ENCODE assay signal across 25 cellular contexts in the genomic region with DNA sequence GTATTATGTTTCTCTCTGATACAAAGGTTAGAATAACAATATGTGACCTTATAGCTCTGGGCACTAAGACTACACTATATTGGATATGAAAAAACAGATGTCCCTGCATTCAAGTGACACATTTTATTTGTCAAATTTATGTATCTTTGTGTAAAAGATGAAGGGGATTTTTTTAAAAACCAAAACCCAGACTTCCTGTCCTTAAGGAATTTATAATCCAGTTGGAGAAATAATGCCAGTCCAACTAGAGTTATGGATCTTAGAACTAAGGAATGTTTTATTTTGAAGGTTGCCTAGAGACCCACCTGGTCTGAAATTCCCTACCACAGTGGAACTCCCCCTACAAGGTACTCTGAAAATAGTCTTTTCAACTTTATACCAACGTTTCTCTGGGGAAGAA. TPM values are rescaled to one million over a fixed set of nuclear protein-coding genes. Genes with fewer than 3 reads are reported as not detected.
A peak's percentile ranks its signal among the peaks of the same experiment; 100 is the strongest.
DNase-seq lines count a peak whose midpoint lies in the region; ATAC-seq, FAIRE-seq and TF ChIP-seq lines count a peak whose summit lies in the region.
"Had no signal": no experiment of that assay in that cellular context is flagged by ENCODE, and none has a peak within 500 bp of the region (broad histone marks: within the 10 kb centered on the region; RNA-seq: fewer than 3 reads in every experiment).

No MANE protein-coding gene starts in this region.

- H3K27ac ChIP-seq in astrocyte (ENCODE audit: low read depth, low read length) (no peak overlapping the region), foreskin keratinocyte (peak overlapping the region; percentile 19)
- H3K27ac ChIP-seq: 22Rv1 had no signal

- H3K36me3 ChIP-seq in astrocyte (ENCODE audit: insufficient read depth, low read length) = no peaks in the 10 kb centered on the region
- H3K36me3 ChIP-seq: BE2C had no signal

- no peaks in the 10 kb centered on the region for H3K9me3 Mint-ChIP-seq in astrocyte (ENCODE audit: unreplicated experiment)
- H3K9me3 Mint-ChIP-seq: CD4-positive, CD25-positive, alpha-beta regulatory T cell; GM23338 had no signal

- TF ChIP-seq CTCF in astrocyte (IDR thresholded peaks at IDR 0.05; ENCODE audit: insufficient read depth, low read depth, low read length) (no peak), foreskin keratinocyte (conservative IDR thresholded peaks at IDR 0.05) (no peak)

- H3K27me3 Mint-ChIP-seq in astrocyte (ENCODE audit: low read depth, unreplicated experiment) = no peaks in the 10 kb centered on the region

- no peak overlapping the region for H3K9ac ChIP-seq in astrocyte (ENCODE audit: low read length)

- H3K4me1 ChIP-seq in astrocyte (ENCODE audit: insufficient read depth, low read length) (peaks cover 8% of the 10 kb centered on the region), foreskin keratinocyte (peaks cover 9% of the 10 kb centered on the region)
- H3K4me1 ChIP-seq: BE2C had no signal

- H3K27me3 ChIP-seq in astrocyte (ENCODE audit: insufficient read depth, low read length) = no peaks in the 10 kb centered on the region
- no peaks in the 10 kb centered on the region for H3K27me3 ChIP-seq in foreskin keratinocyte
- H3K27me3 ChIP-seq: BE2C had no signal

- no peaks in the 10 kb centered on the region for H3K79me2 ChIP-seq in astrocyte (ENCODE audit: insufficient read depth, low read length)

- no peak overlapping the region for H3K4me2 ChIP-seq in astrocyte (ENCODE audit: low read length)
- H3K4me2 ChIP-seq: GM23338 had no signal

- H3K4me3 Mint-ChIP-seq in astrocyte (ENCODE audit: unreplicated experiment) = no peak overlapping the region
- H3K4me3 Mint-ChIP-seq: CD4-positive, CD25-positive, alpha-beta regulatory T cell; GM23338 had no signal

- FAIRE-seq in astrocyte (lab: Jason Lieb, UNC) = no peak
- FAIRE-seq: GM12891, GM19239 had no signal

- H3K9me3 ChIP-seq in astrocyte (ENCODE audit: insufficient read depth, low read depth, low read length) = no peaks in the 10 kb centered on the region
- H3K9me3 ChIP-seq: BE2C, Caco-2 had no signal

- H4K20me1 ChIP-seq in astrocyte (ENCODE audit: insufficient read depth, low read length) = no peaks in the 10 kb centered on the region

- DNase-seq in DMS53 (lab: John Stamatoyannopoulos, UW) = peak; percentile 16
- DNase-seq in DMS53 treated with DMSO at 0.1 percent for 48 hours (lab: John Stamatoyannopoulos, UW; ENCODE audit: unreplicated experiment) = no peak
- DNase-seq in astrocyte (ENCODE audit: low read depth) = peak; percentile 11
- no peak for DNase-seq in foreskin keratinocyte
- peak; percentile 41 for DNase-seq in renal cortical epithelial cell (ENCODE audit: low read depth)
- no peak for DNase-seq in NCI-H128 (lab: John Stamatoyannopoulos, UW; ENCODE audit: unreplicated experiment)
- DNase-seq in stimulated activated CD4-positive, alpha-beta T cell treated with anti-CD3 and anti-CD28 coated beads, Interleukin-1b, Interleukin-23, amount 100 ng/mL, for 48 hours = no peak
- DNase-seq: BE2C; Caco-2; CD4-positive, CD25-positive, alpha-beta regulatory T cell; DMS153; EL; KBM-7; MV-4-11; NCI-H1417; NCI-H187 treated with DMSO at 0.1 percent for 48 hours; NCI-H345; NCI-H524 treated with DMSO at 0.1 percent for 48 hours; PC-3 had no signal

- H3K36me3 Mint-ChIP-seq in astrocyte (ENCODE audit: low read depth, unreplicated experiment) = no peaks in the 10 kb centered on the region
- H3K36me3 Mint-ChIP-seq: CD4-positive, CD25-positive, alpha-beta regulatory T cell had no signal

- no peak overlapping the region for H2AFZ ChIP-seq in astrocyte (ENCODE audit: low read depth, low read length)
- H2AFZ ChIP-seq: GM23338 had no signal

- no peak overlapping the region for H3K4me3 ChIP-seq in astrocyte (ENCODE audit: insufficient read depth, low read depth, low read length)
- H3K4me3 ChIP-seq: GM23338 had no signal

- ATAC-seq in foreskin keratinocyte (no peak), GM19463 (IDR thresholded peaks at IDR 0.05; ENCODE audit: unreplicated experiment) (no peak)
- ATAC-seq: GM23338, HCT116, PC-3 had no signal

- no peak overlapping the region for H3K27ac Mint-ChIP-seq in astrocyte (ENCODE audit: unreplicated experiment)
- H3K27ac Mint-ChIP-seq: CD4-positive, CD25-positive, alpha-beta regulatory T cell; GM23338 had no signal

- H3K4me1 Mint-ChIP-seq in astrocyte (ENCODE audit: low read depth, unreplicated experiment) = peaks cover 7% of the 10 kb centered on the region
- H3K4me1 Mint-ChIP-seq: CD4-positive, CD25-positive, alpha-beta regulatory T cell had no signal

RNA-seq across cellular contexts. Expression of a gene that starts 33.3 kb away (rescaled TPM):
- total RNA-seq in astrocyte (20.3 and 24.8 TPM in 2 replicates), foreskin keratinocyte (22.9 and 23.7 TPM in 2 replicates), renal cortical epithelial cell (22.2 and 77.6 TPM in 2 replicates)
- 8.0 and 9.1 TPM in 2 replicates for polyA plus RNA-seq in foreskin keratinocyte

Comparison
In these comparisons a context has a peak if more than half of its experiments do, and no peak if none do; other contexts are left out.
1. DNase-seq: peak in DMS53 (single experiment), astrocyte (single experiment) and renal cortical epithelial cell (single experiment); none in DMS53 treated with DMSO at 0.1 percent for 48 hours (single experiment), foreskin keratinocyte (0 of 2), NCI-H128 (single experiment) and stimulated activated CD4-positive, alpha-beta T cell treated with anti-CD3 and anti-CD28 coated beads, Interleukin-1b, Interleukin-23, amount 100 ng/mL, for 48 hours (single experiment).